1 cellular context compared by ENCODE assay signal in genomic region chr1:189513091-189513490, GRCh38.
TF ChIP-seq lines count a peak whose summit lies in the region.

No MANE protein-coding gene starts in this region.

TF ChIP-seq in H1, 55 proteins besides CTCF, POLR2A, EP300 and RAD21:
- TF ChIP-seq CHD7 (IDR thresholded peaks at IDR 0.05; ENCODE audit: insufficient replicate concordance, low read length) = no peak
- TF ChIP-seq YY1 (IDR thresholded peaks at IDR 0.05; ENCODE audit: low read depth, low read length) = no peak
- no peak for TF ChIP-seq CHD1 (IDR thresholded peaks at IDR 0.05; ENCODE audit: low read depth, low read length)
- no peak for TF ChIP-seq CBX5 (IDR thresholded peaks at IDR 0.05; ENCODE audit: low read depth, low read length)
- no peak for TF ChIP-seq SAP30 (IDR thresholded peaks at IDR 0.05; ENCODE audit: insufficient read depth, insufficient replicate concordance, low read length)
- TF ChIP-seq CREB1 (IDR thresholded peaks at IDR 0.05) = no peak
